ENCODE assay signal across 8 cellular contexts in genomic region chr1:150813028-150813707, GRCh38. TPM values are rescaled to one million over a fixed set of nuclear protein-coding genes. Genes with fewer than 3 reads are reported as not detected.
DNase-seq lines count a peak whose midpoint lies in the region; ATAC-seq, FAIRE-seq and TF ChIP-seq lines count a peak whose summit lies in the region.

No MANE protein-coding gene starts in this region.

- H3F3A ChIP-seq in MM.1S (ENCODE audit: insufficient read depth, low read length), result no peaks in the 10 kb centered on the region

- no peak overlapping the region for H3K4me2 ChIP-seq in MM.1S (ENCODE audit: low read depth, low read length)

- DNase-seq in activated CD4-positive, alpha-beta T cell treated with anti-CD3 and anti-CD28 coated beads, Interleukin-2, amount 10 ng/mL, durations not matched to agents 24 days and 14 days, result peak; percentile 64
- no peak for DNase-seq in activated CD4-positive, alpha-beta T cell treated with anti-CD3 and anti-CD28 coated beads for 1 hour
- DNase-seq in MM.1S, result peak; percentile 58
- DNase-seq in fibroblast of the aortic adventitia (ENCODE audit: low read depth), result peak; percentile 72
- DNase-seq in pancreas, result peak; percentile 26 to 71 (median 60)
- DNase-seq in stimulated activated naive CD4-positive, alpha-beta T cell treated with Interleukin-2 at 50 U/mL for 16 hours (lab: John Stamatoyannopoulos, UW), result no peak

- H3K9me2 ChIP-seq in MM.1S (replicated peaks; ENCODE audit: insufficient read depth, low read length), result no peaks in the 10 kb centered on the region

- H3K36me3 ChIP-seq in MM.1S (replicated peaks; ENCODE audit: insufficient read depth, low read length) (0 out of 2 replicates have a peak, but pooled peaks cover 5% of the 10 kb centered on the region), pancreas (peaks cover 0 to 52% (median 24%) of the 10 kb centered on the region in 3 donors)

- TF ChIP-seq CTCF in MM.1S (IDR thresholded peaks at IDR 0.05; ENCODE audit: low read length) (peak; percentile 78), fibroblast of the aortic adventitia (IDR thresholded peaks at IDR 0.05; ENCODE audit: insufficient read depth, low read length) (peak; percentile 93), pancreas (IDR thresholded peaks at IDR 0.05) (peak in 3 of 4 donors; percentile 35 to 69 (median 58))

- peak; percentile 98 for ATAC-seq in SK-N-SH treated with all-trans-retinoic acid at 6 μM for 48 hours
- peak; percentile 65 to 92 (median 90) for ATAC-seq in pancreas
- ATAC-seq in activated T-helper 17 cell treated with anti-CD3 and anti-CD28 coated beads, Interleukin-2, amount 50 U/mL, for 72 hours (replicated peaks), result no peak

- no peak for FAIRE-seq in pancreas (lab: Jason Lieb, UNC)

- peaks cover 1% of the 10 kb centered on the region for H3K4me1 Mint-ChIP-seq in activated CD4-positive, alpha-beta T cell treated with anti-CD3 and anti-CD28 coated beads, Interleukin-2, amount 10 ng/mL, durations not matched to agents 24 days and 14 days
- peaks cover 1% of the 10 kb centered on the region for H3K4me1 Mint-ChIP-seq in activated T-helper 17 cell treated with anti-CD3 and anti-CD28 coated beads, Interleukin-2, amount 50 U/mL, for 72 hours

- H3K4me3 Mint-ChIP-seq in activated CD4-positive, alpha-beta T cell treated with anti-CD3 and anti-CD28 coated beads, Interleukin-2, amount 10 ng/mL, durations not matched to agents 24 days and 14 days, result no peak overlapping the region
- no peak overlapping the region for H3K4me3 Mint-ChIP-seq in activated T-helper 17 cell treated with anti-CD3 and anti-CD28 coated beads, Interleukin-2, amount 50 U/mL, for 72 hours

- no peaks in the 10 kb centered on the region for H3K27me3 Mint-ChIP-seq in activated CD4-positive, alpha-beta T cell treated with anti-CD3 and anti-CD28 coated beads, Interleukin-2, amount 10 ng/mL, durations not matched to agents 24 days and 14 days
- H3K27me3 Mint-ChIP-seq in activated T-helper 17 cell treated with anti-CD3 and anti-CD28 coated beads, Interleukin-2, amount 50 U/mL, for 72 hours, result no peaks in the 10 kb centered on the region

- H3K4me3 ChIP-seq in MM.1S (ENCODE audit: low read length), result no peak overlapping the region
- H3K4me3 ChIP-seq in fibroblast of the aortic adventitia (ENCODE audit: low read depth, low read length), result no peak overlapping the region
- no peak overlapping the region for H3K4me3 ChIP-seq in pancreas

- no peaks in the 10 kb centered on the region for H3K9me3 Mint-ChIP-seq in activated CD4-positive, alpha-beta T cell treated with anti-CD3 and anti-CD28 coated beads, Interleukin-2, amount 10 ng/mL, durations not matched to agents 24 days and 14 days
- no peaks in the 10 kb centered on the region for H3K9me3 Mint-ChIP-seq in activated T-helper 17 cell treated with anti-CD3 and anti-CD28 coated beads, Interleukin-2, amount 50 U/mL, for 72 hours

- H3K9me3 ChIP-seq in MM.1S (replicated peaks; ENCODE audit: insufficient read depth, low read length), result no peaks in the 10 kb centered on the region
- H3K9me3 ChIP-seq in pancreas, result no peaks in the 10 kb centered on the region

- intact Hi-C loops in activated CD4-positive, alpha-beta T cell treated with anti-CD3 and anti-CD28 coated beads, Interleukin-2, amount 10 ng/mL, durations not matched to agents 24 days and 14 days (cut with micrococcal nuclease), result no loop called here
- intact Hi-C loops in pancreas (cut with DNase I), result loop anchor here in 1 of 3 donors (10.0 kb wide), 1 partner anchor 182 kb away; no protein-coding TSS in a partner anchor

- H4K20me1 ChIP-seq in MM.1S (ENCODE audit: insufficient read depth, low read length), result no peaks in the 10 kb centered on the region

- H3K79me2 ChIP-seq in MM.1S (ENCODE audit: low read length), result no peaks in the 10 kb centered on the region

- WGBS in pancreas, 2 donors, result 46 to 50% methylated on average over 5 of the region's 5 CpGs

- peaks cover 29% of the 10 kb centered on the region for H3K36me3 Mint-ChIP-seq in activated CD4-positive, alpha-beta T cell treated with anti-CD3 and anti-CD28 coated beads, Interleukin-2, amount 10 ng/mL, durations not matched to agents 24 days and 14 days (ENCODE audit: low read depth)
- H3K36me3 Mint-ChIP-seq in activated T-helper 17 cell treated with anti-CD3 and anti-CD28 coated beads, Interleukin-2, amount 50 U/mL, for 72 hours (ENCODE audit: low read depth), result no peaks in the 10 kb centered on the region

- no peak overlapping the region for H3K27ac Mint-ChIP-seq in activated CD4-positive, alpha-beta T cell treated with anti-CD3 and anti-CD28 coated beads, Interleukin-2, amount 10 ng/mL, durations not matched to agents 24 days and 14 days
- no peak overlapping the region for H3K27ac Mint-ChIP-seq in activated T-helper 17 cell treated with anti-CD3 and anti-CD28 coated beads, Interleukin-2, amount 50 U/mL, for 72 hours

- H3K9ac ChIP-seq in MM.1S (ENCODE audit: low read length), result no peak overlapping the region

- H2AFZ ChIP-seq in MM.1S (ENCODE audit: low read length), result no peak overlapping the region

- no peak overlapping the region for H3K27ac ChIP-seq in MM.1S (ENCODE audit: low read length)
- H3K27ac ChIP-seq in pancreas, result no peak overlapping the region

- H3K27me3 ChIP-seq in MM.1S (replicated peaks; ENCODE audit: insufficient read depth, low read length) (no peaks in the 10 kb centered on the region), pancreas (no peaks in the 10 kb centered on the region)

- H3K4me1 ChIP-seq in MM.1S (ENCODE audit: low read length), result no peaks in the 10 kb centered on the region
- peaks cover 0 to 4% (median 0%) of the 10 kb centered on the region in 3 donors for H3K4me1 ChIP-seq in pancreas

TF ChIP-seq in SK-N-SH treated with all-trans-retinoic acid at 6 μM for 48 hours, 23 proteins besides CTCF, POLR2A, EP300 and RAD21 (continues in another document):
- TF ChIP-seq ZC3H10 (CRISPR knock-in tag; IDR thresholded peaks at IDR 0.05) (no peak), POU6F1 (CRISPR knock-in tag; IDR thresholded peaks at IDR 0.05; ENCODE audit: borderline replicate concordance, low read depth) (no peak), TOX (CRISPR knock-in tag; IDR thresholded peaks at IDR 0.05; ENCODE audit: borderline replicate concordance) (no peak), TSHZ2 (CRISPR knock-in tag; IDR thresholded peaks at IDR 0.05) (no peak), SNAI2 (CRISPR knock-in tag; IDR thresholded peaks at IDR 0.05) (no peak), ZNF8 (CRISPR knock-in tag; IDR thresholded peaks at IDR 0.05) (no peak)

RNA-seq across cellular contexts. Expression of gene CTSK, which starts 5.1 kb away (rescaled TPM):
- total RNA-seq in activated CD4-positive, alpha-beta T cell treated with anti-CD3 and anti-CD28 coated beads, Interleukin-2, amount 10 ng/mL, durations not matched to agents 24 days and 14 days, result 1.3 and 2.1 TPM in 2 replicates
- total RNA-seq in fibroblast of the aortic adventitia (ENCODE audit: low replicate concordance), result 547 and 1,513 TPM in 2 replicates
- 10 to 100 TPM in 1 of 6 donors, 1 to 10 TPM in 5; 1.5 to 34.6 (median 4.9) TPM for total RNA-seq in pancreas
- 1 to 10 TPM; 5.5 to 8.7 TPM for polyA plus RNA-seq in pancreas
- total RNA-seq in activated T-helper 17 cell treated with anti-CD3 and anti-CD28 coated beads, Interleukin-2, amount 50 U/mL, for 72 hours, result 1 to 10 TPM; 6.1 to 9.8 TPM

RNA-seq across cellular contexts. Expression of gene CTSS, which starts 47.6 kb away (rescaled TPM):
- total RNA-seq in activated CD4-positive, alpha-beta T cell treated with anti-CD3 and anti-CD28 coated beads, Interleukin-2, amount 10 ng/mL, durations not matched to agents 24 days and 14 days, result 26.9 and 28.3 TPM in 2 replicates
- total RNA-seq in fibroblast of the aortic adventitia (ENCODE audit: low replicate concordance), result 2.3 and 31.6 TPM in 2 replicates
- total RNA-seq in pancreas, result 100 to 1,000 TPM in 1 of 6 donors, 10 to 100 TPM in 3, 1 to 10 TPM in 2; 6.5 to 126 (median 17.6) TPM
- 1 to 10 TPM; 6.7 to 8.0 TPM for polyA plus RNA-seq in pancreas
- total RNA-seq in activated T-helper 17 cell treated with anti-CD3 and anti-CD28 coated beads, Interleukin-2, amount 50 U/mL, for 72 hours, result 10 to 100 TPM; 61.3 to 71.0 TPM

Comparison
In these comparisons a context has a peak if more than half of its experiments do, and no peak if none do; other contexts are left out.
1. DNase-seq: peak in activated CD4-positive, alpha-beta T cell treated with anti-CD3 and anti-CD28 coated beads, Interleukin-2, amount 10 ng/mL, durations not matched to agents 24 days and 14 days (single experiment), MM.1S (single experiment), fibroblast of the aortic adventitia (single experiment) and pancreas (6 of 6); none in activated CD4-positive, alpha-beta T cell treated with anti-CD3 and anti-CD28 coated beads for 1 hour (single experiment) and stimulated activated naive CD4-positive, alpha-beta T cell treated with Interleukin-2 at 50 U/mL for 16 hours (single experiment).
2. RNA of gene CTSK, which starts 5.1 kb away (total RNA-seq): 547 to 1,513 TPM in fibroblast of the aortic adventitia; 6.1 to 9.8 TPM in activated T-helper 17 cell treated with anti-CD3 and anti-CD28 coated beads, Interleukin-2, amount 50 U/mL, for 72 hours, 1.5 to 34.6 TPM in pancreas and 1.3 to 2.1 TPM in activated CD4-positive, alpha-beta T cell treated with anti-CD3 and anti-CD28 coated beads, Interleukin-2, amount 10 ng/mL, durations not matched to agents 24 days and 14 days; every median in the first group is over 10 times any median in the second.
3. Peak in every context shown above with its lines, with median percentiles within 50 percentile points of each other: CTCF ChIP-seq.